2 cellular contexts compared by ENCODE assay signal in genomic region chr2:189024861-189025618, GRCh38.
TF ChIP-seq lines count a peak whose summit lies in the region.

No MANE protein-coding gene starts in this region.

TF ChIP-seq in SK-N-SH, 30 proteins besides CTCF, POLR2A, EP300 and RAD21 (continued from another document):
- no peak for TF ChIP-seq SIN3A (IDR thresholded peaks at IDR 0.05; ENCODE audit: borderline replicate concordance, low read depth, low read length)
- no peak for TF ChIP-seq TEAD4 (IDR thresholded peaks at IDR 0.05; ENCODE audit: borderline replicate concordance, insufficient read depth)
- TF ChIP-seq ZBTB33 (IDR thresholded peaks at IDR 0.05; ENCODE audit: borderline replicate concordance, low read depth): no peak
- no peak for TF ChIP-seq NFIC (IDR thresholded peaks at IDR 0.05; ENCODE audit: borderline replicate concordance)
- TF ChIP-seq RCOR1 (IDR thresholded peaks at IDR 0.05; ENCODE audit: low read length): no peak
- no peak for TF ChIP-seq USF2 (IDR thresholded peaks at IDR 0.05; ENCODE audit: borderline replicate concordance, low read depth, low read length)
TF ChIP-seq in SK-N-SH: peak in this region for 0.

TF ChIP-seq in SK-N-SH treated with all-trans-retinoic acid at 6 μM for 48 hours, 23 proteins besides CTCF, POLR2A, EP300 and RAD21 (continued from another document):
- TF ChIP-seq TSHZ2 (CRISPR knock-in tag; IDR thresholded peaks at IDR 0.05) (no peak), SNAI2 (CRISPR knock-in tag; IDR thresholded peaks at IDR 0.05) (no peak), TCF4 (CRISPR knock-in tag; IDR thresholded peaks at IDR 0.05; ENCODE audit: borderline replicate concordance) (no peak), BACH2 (CRISPR knock-in tag; IDR thresholded peaks at IDR 0.05; ENCODE audit: borderline replicate concordance) (no peak), ZNF8 (CRISPR knock-in tag; IDR thresholded peaks at IDR 0.05) (no peak), OSR1 (CRISPR knock-in tag; IDR thresholded peaks at IDR 0.05) (no peak), ESRRG (CRISPR knock-in tag; IDR thresholded peaks at IDR 0.05) (no peak), CSRNP3 (CRISPR knock-in tag; IDR thresholded peaks at IDR 0.05) (no peak), POU6F1 (CRISPR knock-in tag; IDR thresholded peaks at IDR 0.05; ENCODE audit: borderline replicate concordance, low read depth) (no peak), ZFP30 (CRISPR knock-in tag; IDR thresholded peaks at IDR 0.05) (no peak)
